ENCODE assay signal across 8 cellular contexts in the genomic region with DNA sequence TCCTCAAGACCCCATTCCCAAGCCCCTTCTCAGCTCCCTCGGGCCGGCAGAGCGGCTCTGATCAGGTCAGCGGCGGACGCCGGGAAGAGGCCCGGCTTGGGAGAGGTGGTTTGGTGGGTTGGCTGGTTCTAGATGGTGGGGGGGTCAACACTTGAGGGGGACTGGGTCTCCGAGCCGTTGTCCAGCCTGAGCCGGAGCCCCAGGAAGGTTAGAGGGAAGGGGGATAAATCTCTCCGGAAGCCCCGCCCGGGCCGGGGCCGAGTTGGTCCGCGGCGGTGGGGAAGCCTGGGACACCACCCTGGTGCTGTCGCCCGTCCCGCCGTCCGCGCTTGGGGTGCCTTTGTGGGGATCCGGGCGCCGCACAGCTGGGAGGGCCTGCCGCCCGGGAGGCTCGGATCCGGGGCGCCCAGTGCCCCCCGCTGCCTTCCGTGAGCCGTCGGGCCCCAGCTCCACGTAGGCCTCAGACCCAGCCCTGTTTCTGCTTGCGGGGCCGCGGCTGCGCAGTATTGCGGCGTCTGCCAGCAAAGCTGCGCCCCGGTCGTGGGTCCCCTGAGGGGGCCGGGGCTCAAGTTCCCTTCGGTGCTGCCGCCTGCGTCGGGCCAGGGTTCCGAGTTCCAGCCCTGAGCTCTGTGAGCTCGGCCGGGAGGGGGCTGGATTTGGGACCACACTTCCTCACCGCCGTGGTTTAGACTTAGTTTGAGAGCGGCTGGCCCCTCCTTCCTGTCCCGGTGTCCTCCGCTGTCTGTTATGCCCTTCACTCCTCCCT. TPM values are rescaled to one million over a fixed set of nuclear protein-coding genes. Genes with fewer than 3 reads are reported as not detected.
DNase-seq lines count a peak whose midpoint lies in the region; ATAC-seq and TF ChIP-seq lines count a peak whose summit lies in the region.

No MANE protein-coding gene starts in this region.

- H3K36me3 ChIP-seq in right lobe of liver: no peaks in the 10 kb centered on the region

- no peak for TF ChIP-seq CTCF in VCaP (conservative IDR thresholded peaks at IDR 0.05)
- no peak for TF ChIP-seq CTCF in right lobe of liver (IDR thresholded peaks at IDR 0.05)

- H3K27me3 ChIP-seq in right lobe of liver: no peaks in the 10 kb centered on the region

- peak overlapping the region; percentile 99 for H3K27ac ChIP-seq in VCaP
- peak overlapping the region; percentile 90 for H3K27ac ChIP-seq in cingulate gyrus (ENCODE audit: low read depth, low read length)
- H3K27ac ChIP-seq in right lobe of liver: peak overlapping the region; percentile 98 to 100 (median 100)

- TF ChIP-seq POLR2A in right lobe of liver (IDR thresholded peaks at IDR 0.05): peak; percentile 84

- DNase-seq in right lobe of liver (peak; percentile 73 to 85 (median 84)), NCI-H446 treated with DMSO at 0.1 percent for 48 hours (lab: John Stamatoyannopoulos, UW) (no peak), NCI-H510A (lab: John Stamatoyannopoulos, UW) (no peak)
- peak; percentile 46 to 65 (median 62) for DNase-seq in stimulated activated CD4-positive, alpha-beta T cell treated with anti-CD3 and anti-CD28 coated beads, TNF-alpha, amount 100 ng/mL, for 4 hours (ENCODE audit: low read depth in 3 of 3)

- H3K4me3 ChIP-seq in right lobe of liver: peak overlapping the region; percentile 86 to 94 (median 89)

- intact Hi-C loops in right lobe of liver (cut with DNase I): no loop called here

- peak; percentile 56 for ATAC-seq in GM18907 (IDR thresholded peaks at IDR 0.05; ENCODE audit: unreplicated experiment)
- peak; percentile 48 for ATAC-seq in HG03097 (IDR thresholded peaks at IDR 0.05; ENCODE audit: low FRiP score, unreplicated experiment)
- ATAC-seq in right lobe of liver: peak; percentile 74 to 81 (median 78)

- WGBS in right lobe of liver (ENCODE audit: insufficient coverage, low coverage, low lambda C conversion rate, missing lambda C conversion rate): 0% methylated on average over 8 of the region's 60 CpGs

- H3K9me3 ChIP-seq in right lobe of liver: no peaks in the 10 kb centered on the region

- H3K4me1 ChIP-seq in right lobe of liver: peaks cover 0 to 31% (median 10%) of the 10 kb centered on the region in 4 donors

RNA-seq across cellular contexts. Expression of a gene that starts 0.6 kb away (rescaled TPM):
- total RNA-seq in right lobe of liver: 1 to 10 TPM; 2.8 to 6.5 (median 4.6) TPM

RNA-seq across cellular contexts. Expression of a gene that starts 17.8 kb away (rescaled TPM):
- total RNA-seq in right lobe of liver: 1,000 to 10,000 TPM in 2 of 6 experiments, 100 to 1,000 TPM in 4; 470 to 1,156 (median 552) TPM

RNA-seq across cellular contexts. Expression of a gene that starts 38.4 kb away (rescaled TPM):
- 10 to 100 TPM in 4 of 6 experiments, 1 to 10 TPM in 2; 7.3 to 20.6 (median 15.9) TPM for total RNA-seq in right lobe of liver

RNA-seq across cellular contexts. Expression of a gene that starts 56.5 kb away (rescaled TPM):
- 1 to 10 TPM in 1 of 6 experiments, under 1 TPM in 4, not detected in 1; 0.07 to 1.4 (median 0.26) TPM for total RNA-seq in right lobe of liver

Comparison
In these comparisons a context has a peak if more than half of its experiments do, and no peak if none do; other contexts are left out.
1. DNase-seq: peak in right lobe of liver (3 of 3) and stimulated activated CD4-positive, alpha-beta T cell treated with anti-CD3 and anti-CD28 coated beads, TNF-alpha, amount 100 ng/mL, for 4 hours (3 of 3); none in NCI-H446 treated with DMSO at 0.1 percent for 48 hours (single experiment) and NCI-H510A (single experiment).
2. Peak in every context shown above with its lines, with median percentiles within 50 percentile points of each other: ATAC-seq and H3K27ac ChIP-seq.